In the genomic region with DNA sequence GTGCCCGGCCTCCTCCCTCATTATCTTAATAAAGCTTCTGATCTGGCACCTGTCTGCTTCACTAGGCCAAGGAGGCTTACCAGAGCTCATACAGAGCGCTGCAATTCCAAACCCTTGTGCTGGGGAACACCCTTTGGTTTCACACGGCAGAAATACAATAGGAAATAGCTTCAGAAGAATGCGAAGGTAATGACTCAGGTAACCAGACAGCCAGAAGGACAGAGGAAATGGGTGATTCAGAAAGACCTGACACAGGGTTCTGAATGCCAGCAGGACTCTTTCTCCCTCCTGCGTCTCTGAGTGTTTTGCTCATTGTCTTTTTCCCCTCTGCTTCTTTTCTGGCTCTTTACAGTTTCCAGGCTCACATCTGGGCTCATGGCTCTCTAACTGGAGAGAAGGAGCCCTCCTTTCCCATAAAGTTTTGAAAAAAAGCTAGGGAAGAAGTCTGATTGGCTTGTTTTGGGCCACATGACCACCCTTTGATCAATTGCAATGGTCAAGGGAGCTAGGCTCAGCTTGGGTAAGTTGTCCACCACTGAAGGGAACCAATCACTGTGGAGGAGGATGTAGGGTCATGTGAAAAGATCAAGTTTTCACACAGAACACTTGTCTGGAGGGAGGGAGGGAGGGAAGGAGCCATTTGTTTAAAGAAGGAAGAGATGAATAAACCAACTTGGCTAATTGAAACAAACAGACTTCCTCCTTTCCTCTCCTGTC, we compare ENCODE assay signal across 12 cellular contexts.
DNase-seq lines count a peak whose midpoint lies in the region; ATAC-seq, FAIRE-seq and TF ChIP-seq lines count a peak whose summit lies in the region.
"Had no signal": no experiment of that assay in that cellular context is flagged by ENCODE, and none has a peak within 500 bp of the region (broad histone marks: within the 10 kb centered on the region; RNA-seq: fewer than 3 reads in every experiment).

No MANE protein-coding gene starts in this region.

- H3K56ac ChIP-seq in H9 (ENCODE audit: insufficient read length, low read depth, low read length) = no peak overlapping the region

- TF ChIP-seq POLR2A in GM12878 (IDR thresholded peaks at IDR 0.05; ENCODE audit: low read depth, low read length) = no peak

- no peak overlapping the region for H2BK12ac ChIP-seq in H9 (ENCODE audit: insufficient read length, low read depth, low read length)

- WGBS in H9 (ENCODE audit: extremely low coverage, insufficient read length, low lambda C conversion rate) = no CpG with 5 or more reads among the region's 5 CpGs
- 33% methylated on average over 5 of the region's 5 CpGs for WGBS in GM12878 (ENCODE audit: insufficient coverage, insufficient replicate concordance, low lambda C conversion rate, missing lambda C conversion rate)

- H4K20me1 ChIP-seq in H9 (ENCODE audit: control insufficient read depth, insufficient read depth, insufficient read length) (no peaks in the 10 kb centered on the region), GM12878 (ENCODE audit: control insufficient read depth, insufficient read depth) (no peaks in the 10 kb centered on the region)

- FAIRE-seq in GM12878 (lab: Jason Lieb, UNC) = no peak

- H3K27ac Mint-ChIP-seq in H9 = peak overlapping the region in 2 of 3 experiments; percentile 67 to 84; a peak in 2 of 7 replicates
- H3K27ac Mint-ChIP-seq: CD8-positive, alpha-beta T cell had no signal

- intact Hi-C loops in GM12878 (cut with micrococcal nuclease; ENCODE audit: unreplicated experiment) = no loop called here

- no peak overlapping the region for H4K5ac ChIP-seq in H9 (ENCODE audit: insufficient read length, low read depth, low read length)

- no peaks in the 10 kb centered on the region for H3K9me3 ChIP-seq in H9 (ENCODE audit: control insufficient read depth, low read depth, low read length)
- H3K9me3 ChIP-seq in GM12878 (replicated peaks; ENCODE audit: control insufficient read depth, insufficient read depth, low read length) = no peaks in the 10 kb centered on the region
- H3K9me3 ChIP-seq: ascending aorta had no signal

- H3K18ac ChIP-seq in H9 (ENCODE audit: insufficient read length, low read depth, low read length) = no peak overlapping the region

- no peaks in the 10 kb centered on the region for H3K79me1 ChIP-seq in H9 (ENCODE audit: insufficient read depth, low read depth, low read length, poor library complexity, severe bottlenecking)

- in situ Hi-C loops in GM12878 (cut with MboI) = no loop called here

- H3K36me3 ChIP-seq in GM12878 (ENCODE audit: control insufficient read depth in 2 of 2, insufficient read depth in 2 of 2, low read length in 1 of 2) = no peaks in the 10 kb centered on the region
- H3K36me3 ChIP-seq: ascending aorta had no signal

- TF ChIP-seq EP300 in GM12878 (IDR thresholded peaks at IDR 0.05; ENCODE audit: borderline replicate concordance in 1 of 2, control insufficient read depth in 1 of 2, low read depth in 2 of 2, low read length in 2 of 2) = no peak

- no peak for TF ChIP-seq RAD21 in GM12878 (IDR thresholded peaks at IDR 0.05; ENCODE audit: insufficient read depth, low read depth, low read length)

- H2AK5ac ChIP-seq in H9 (ENCODE audit: insufficient read length, low read length) = no peak overlapping the region

- H2AFZ ChIP-seq in H9 (ENCODE audit: low read length) (no peak overlapping the region), GM12878 (ENCODE audit: control insufficient read depth, low read depth, low read length) (no peak overlapping the region)

- no peak for TF ChIP-seq CTCF in H9 (conservative IDR thresholded peaks at IDR 0.05)
- no peak for TF ChIP-seq CTCF in GM12878 (IDR thresholded peaks at IDR 0.05 in 2 of 3, conservative IDR thresholded peaks at IDR 0.05 in 1 of 3; ENCODE audit: control insufficient read depth in 2 of 3, extremely low read depth in 1 of 3, insufficient read depth in 1 of 3, low read depth in 3 of 3, low read length in 3 of 3)

- no peak overlapping the region for H3K4me3 Mint-ChIP-seq in H9
- H3K4me3 Mint-ChIP-seq: CD8-positive, alpha-beta T cell had no signal

- ATAC-seq in GM12878 = peak; percentile 16; the same call in 1 of the 3 replicates
- ATAC-seq: CD8-positive, alpha-beta T cell had no signal

- H3K36me3 Mint-ChIP-seq in H9 (ENCODE audit: insufficient read depth in 1 of 3, low read depth in 3 of 3) = no peaks in the 10 kb centered on the region
- H3K36me3 Mint-ChIP-seq: CD8-positive, alpha-beta T cell had no signal

- no peaks in the 10 kb centered on the region for H3K79me2 ChIP-seq in H9 (ENCODE audit: insufficient read depth, low read length)
- H3K79me2 ChIP-seq in GM12878 (ENCODE audit: control insufficient read depth, insufficient read depth, low read length) = no peaks in the 10 kb centered on the region

- H2BK20ac ChIP-seq in H9 (ENCODE audit: low read depth, low read length, poor library complexity, severe bottlenecking) = no peak overlapping the region

- RAD21 ChIA-PET in GM12878 (lab: Charles Lee; ENCODE audit: unreplicated experiment) = interaction anchor here (0.7 to 1.6 kb wide), 2 partner anchors 45 to 709 kb away, joined by 3 to 10 read pairs; no protein-coding TSS in a partner anchor

- H3K27ac ChIP-seq in H9 (ENCODE audit: insufficient read length, low read depth, low read length) (no peak overlapping the region), GM12878 (ENCODE audit: control insufficient read depth, insufficient read depth) (no peak overlapping the region)
- H3K27ac ChIP-seq: ascending aorta had no signal

- no peaks in the 10 kb centered on the region for H3K23me2 ChIP-seq in H9 (ENCODE audit: insufficient read length, low read depth, low read length, poor library complexity, severe bottlenecking)

- no TSS peak for BruUV-seq in GM12878 (replicated peaks; lab: Mats Ljungman, UMichigan)

- no peak overlapping the region for H4K8ac ChIP-seq in H9 (replicated peaks; ENCODE audit: insufficient read length, low read depth, low read length)

- H3K9me3 Mint-ChIP-seq in H9 = no peaks in the 10 kb centered on the region
- H3K9me3 Mint-ChIP-seq: CD8-positive, alpha-beta T cell had no signal

- H3K9ac ChIP-seq in H9 (ENCODE audit: extremely low read depth, insufficient read length, low read length) = no peak overlapping the region
- H3K9ac ChIP-seq in GM12878 (ENCODE audit: control insufficient read depth, insufficient read depth, low read length) = no peak overlapping the region

- no peak overlapping the region for H4K91ac ChIP-seq in H9 (ENCODE audit: insufficient read length, low read depth, low read length)

- H3K4me2 ChIP-seq in H9 (ENCODE audit: insufficient read depth, insufficient read length, low read length) (no peak overlapping the region), GM12878 (ENCODE audit: control insufficient read depth, insufficient read depth) (no peak overlapping the region)

- POLR2A ChIA-PET in GM12878 (lab: Charles Lee) = no interaction called here

- H3K4me1 Mint-ChIP-seq in H9 = peaks cover 10 to 17% of the 10 kb centered on the region in 2 experiments

- H3K27me3 Mint-ChIP-seq in H9 (ENCODE audit: low read depth) = peaks cover 24% of the 10 kb centered on the region

- H2BK15ac ChIP-seq in H9 (ENCODE audit: low read depth, low read length) = no peak overlapping the region

- SMC1A ChIA-PET in GM12878 (lab: Charles Lee; ENCODE audit: uncharacterized antibody, unreplicated experiment) = interaction anchor here (5.5 kb wide), 1 partner anchor 708 kb away, joined by 43 read pairs; no protein-coding TSS in a partner anchor

- H3K27me3 ChIP-seq in H9 (ENCODE audit: insufficient read depth, low read length) (no peaks in the 10 kb centered on the region), GM12878 (replicated peaks in 1 of 2; ENCODE audit: control insufficient read depth in 2 of 2, insufficient read depth in 2 of 2, low read length in 1 of 2) (peaks cover 0 to 3% of the 10 kb centered on the region in 2 experiments; a peak in 1 of 4 replicates)
- H3K27me3 ChIP-seq: ascending aorta had no signal

- H3K23ac ChIP-seq in H9 (ENCODE audit: insufficient read length, low read depth, low read length) = no peak overlapping the region

- no peak overlapping the region for H2BK5ac ChIP-seq in H9 (ENCODE audit: insufficient read length, low read length)

- no peak overlapping the region for H3K14ac ChIP-seq in H9 (ENCODE audit: insufficient read depth, low read length)

- no peak overlapping the region for H3K4ac ChIP-seq in H9 (ENCODE audit: low read depth, low read length)

- DNase-seq in H9 (peak; percentile 84), M059J (ENCODE audit: low read depth) (peak; percentile 67), GM12878 (ENCODE audit: low read depth, low spot score) (no peak), kidney glomerular epithelial cell (lab: John Stamatoyannopoulos, UW) (peak; percentile 86), CD1c-positive myeloid dendritic cell (ENCODE audit: extremely low spot score) (no peak), globus pallidus (ENCODE audit: low spot score) (no peak), NCI-H1105 treated with DMSO at 0.1 percent for 48 hours (lab: John Stamatoyannopoulos, UW) (no peak)
- no peak for DNase-seq in effector CD8-positive, alpha-beta T cell (lab: John Stamatoyannopoulos, UW)
- DNase-seq: CD8-positive, alpha-beta T cell; effector memory CD4-positive, alpha-beta T cell; NCI-H2081 treated with DMSO at 0.1 percent for 48 hours had no signal

- no peak overlapping the region for H2BK120ac ChIP-seq in H9 (ENCODE audit: low read depth, low read length, poor library complexity, severe bottlenecking)

- H3K4me1 ChIP-seq in H9 (ENCODE audit: insufficient read depth, low read length) (no peaks in the 10 kb centered on the region), GM12878 (ENCODE audit: control insufficient read depth, insufficient read depth, low read length) (no peaks in the 10 kb centered on the region)
- H3K4me1 ChIP-seq: ascending aorta had no signal

- no peak overlapping the region for H3T11ph ChIP-seq in H9 (ENCODE audit: low read length)

- no peak overlapping the region for H3K4me3 ChIP-seq in GM12878
- H3K4me3 ChIP-seq: ascending aorta had no signal

- CTCF ChIA-PET in GM12878 (lab: Yijun Ruan, JAX) = interaction anchor here (0.6 to 7.1 kb wide), 9 partner anchors 10 to 714 kb away, joined by 3 to 71 read pairs (median 3); no protein-coding TSS in a partner anchor

Comparison
In these comparisons a context has a peak if more than half of its experiments do, and no peak if none do; other contexts are left out.
1. DNase-seq: peak in H9 (single experiment), M059J (single experiment) and kidney glomerular epithelial cell (single experiment); none in GM12878 (single experiment), CD1c-positive myeloid dendritic cell (single experiment), effector CD8-positive, alpha-beta T cell (single experiment), globus pallidus (single experiment) and NCI-H1105 treated with DMSO at 0.1 percent for 48 hours (single experiment).